Comparison of ENCODE assay signal across 15 cellular contexts in genomic region chr4:76640252-76640925, GRCh38.
DNase-seq lines count a peak whose midpoint lies in the region; ATAC-seq, FAIRE-seq and TF ChIP-seq lines count a peak whose summit lies in the region.
"Had no signal": no experiment of that assay in that cellular context is flagged by ENCODE, and none has a peak within 500 bp of the region (broad histone marks: within the 10 kb centered on the region; RNA-seq: fewer than 3 reads in every experiment).

No MANE protein-coding gene starts in this region.

- H3K27me3 ChIP-seq in esophagus (ENCODE audit: control insufficient read depth in 1 of 2, insufficient read depth in 2 of 2, low read length in 2 of 2): no peaks in the 10 kb centered on the region
- H3K27me3 ChIP-seq in thyroid gland: no peaks in the 10 kb centered on the region
- no peaks in the 10 kb centered on the region for H3K27me3 ChIP-seq in PC-3 (ENCODE audit: low read length)
- H3K27me3 ChIP-seq: gastrocnemius medialis had no signal

- H3K4me1 ChIP-seq in esophagus (ENCODE audit: control insufficient read depth in 2 of 2, insufficient read depth in 2 of 2, low read length in 1 of 2) (peaks cover 0 to 3% of the 10 kb centered on the region in 2 donors), thyroid gland (peaks cover 0 to 14% of the 10 kb centered on the region in 2 donors), PC-3 (ENCODE audit: insufficient read depth, low read length) (peaks cover 36% of the 10 kb centered on the region), kidney (ENCODE audit: control insufficient read depth in 1 of 2, insufficient read depth in 1 of 2, low read depth in 1 of 2, low read length in 2 of 2) (peaks cover 0 to 2% of the 10 kb centered on the region in 2 donors)
- H3K4me1 ChIP-seq: gastrocnemius medialis had no signal

- CTCF ChIA-PET in PC-3 (lab: Charles Lee): no interaction called here

- TF ChIP-seq POLR2A in thyroid gland (IDR thresholded peaks at IDR 0.05): no peak

- no peaks in the 10 kb centered on the region for H3K9me2 ChIP-seq in PC-3 (replicated peaks; ENCODE audit: low read length)

- H3K27ac ChIP-seq in esophagus (ENCODE audit: low read depth in 2 of 2, low read length in 1 of 2): peak overlapping the region; percentile 49 to 74
- H3K27ac ChIP-seq in thyroid gland: peak overlapping the region in 1 of 3 donors; percentile 9
- no peak overlapping the region for H3K27ac ChIP-seq in PC-3 (ENCODE audit: low read length)
- peak overlapping the region in 1 of 2 donors; percentile 45 for H3K27ac ChIP-seq in kidney (ENCODE audit: low read depth in 2 of 2, low read length in 2 of 2)
- H3K27ac ChIP-seq: gastrocnemius medialis, left ventricle myocardium inferior had no signal

- H3K9ac ChIP-seq in PC-3 (ENCODE audit: low read length): no peak overlapping the region
- H3K9ac ChIP-seq in kidney (ENCODE audit: low read length in 2 of 2): peak overlapping the region in 1 of 2 donors; percentile 15

- H3K36me3 ChIP-seq in esophagus (ENCODE audit: control insufficient read depth in 2 of 2, insufficient read depth in 2 of 2, low read length in 1 of 2) (no peaks in the 10 kb centered on the region), thyroid gland (no peaks in the 10 kb centered on the region), PC-3 (ENCODE audit: low read depth, low read length) (no peaks in the 10 kb centered on the region), kidney (ENCODE audit: control insufficient read depth in 1 of 2, insufficient read depth in 2 of 2, low read length in 2 of 2) (no peaks in the 10 kb centered on the region)
- H3K36me3 ChIP-seq: gastrocnemius medialis, left ventricle myocardium inferior had no signal

- no peak overlapping the region for H3K4me2 ChIP-seq in PC-3 (ENCODE audit: low read length)

- no peak for ATAC-seq in PC-3
- ATAC-seq in GM21515 (IDR thresholded peaks at IDR 0.05; ENCODE audit: unreplicated experiment): no peak
- ATAC-seq: activated CD8-positive, alpha-beta T cell treated with anti-CD3 and anti-CD28 coated beads for 36 hours; gastrocnemius medialis had no signal

- TF ChIP-seq CTCF in thyroid gland (IDR thresholded peaks at IDR 0.05): no peak
- no peak for TF ChIP-seq CTCF in PC-3 (conservative IDR thresholded peaks at IDR 0.05; ENCODE audit: low read depth, low read length)
- no peak for TF ChIP-seq CTCF in kidney (IDR thresholded peaks at IDR 0.05; ENCODE audit: borderline replicate concordance, extremely low read depth, insufficient read depth)

- WGBS in esophagus, 2 donors: 47 to 64% methylated on average over 7 of the region's 7 CpGs
- 52 to 58% methylated on average over 7 of the region's 7 CpGs for WGBS in thyroid gland, 2 donors

- intact Hi-C loops in thyroid gland (cut with DNase I): no loop called here
- intact Hi-C loops in PC-3 (cut with micrococcal nuclease): no loop called here
- intact Hi-C loops in kidney (cut with DNase I): no loop called here

- no peaks in the 10 kb centered on the region for H3F3A ChIP-seq in PC-3 (ENCODE audit: low read length, unreplicated experiment)

- POLR2A ChIA-PET in PC-3 (lab: Charles Lee; ENCODE audit: unreplicated experiment): no interaction called here

- BruUV-seq in PC-3 (replicated peaks; lab: Mats Ljungman, UMichigan): no TSS peak

- no peaks in the 10 kb centered on the region for H4K20me1 ChIP-seq in PC-3 (ENCODE audit: low read length)

- no peak overlapping the region for H2AFZ ChIP-seq in PC-3 (ENCODE audit: low read length)

- no peak for FAIRE-seq in kidney (lab: Jason Lieb, UNC)

- H3K9me3 ChIP-seq in esophagus (ENCODE audit: control insufficient read depth in 2 of 2, insufficient read depth in 1 of 2, low read depth in 1 of 2, low read length in 1 of 2): no peaks in the 10 kb centered on the region
- H3K9me3 ChIP-seq in thyroid gland: no peaks in the 10 kb centered on the region
- no peaks in the 10 kb centered on the region for H3K9me3 ChIP-seq in PC-3 (ENCODE audit: low read length)
- H3K9me3 ChIP-seq in kidney (ENCODE audit: control insufficient read depth in 1 of 2, low read length in 2 of 2): no peaks in the 10 kb centered on the region
- H3K9me3 ChIP-seq: gastrocnemius medialis, left ventricle myocardium inferior had no signal

- H3K4me3 ChIP-seq in esophagus (ENCODE audit: low read depth in 1 of 2, low read length in 2 of 2): peak overlapping the region; percentile 17 to 53
- H3K4me3 ChIP-seq in thyroid gland (replicated peaks in 1 of 3): no peak overlapping the region
- no peak overlapping the region for H3K4me3 ChIP-seq in PC-3 (ENCODE audit: low read length)
- H3K4me3 ChIP-seq in kidney (ENCODE audit: low read length in 2 of 2): no peak overlapping the region
- H3K4me3 ChIP-seq: gastrocnemius medialis, left ventricle myocardium inferior had no signal

- H3K79me2 ChIP-seq in PC-3 (ENCODE audit: low read length): no peaks in the 10 kb centered on the region

- peak; percentile 85 to 96 (median 96) for DNase-seq in NCI-H1417 (lab: John Stamatoyannopoulos, UW)
- DNase-seq in NCI-H69 (lab: John Stamatoyannopoulos, UW): peak; percentile 80
- peak; percentile 59 to 61 for DNase-seq in thyroid gland
- DNase-seq in PC-3: no peak
- DNase-seq in kidney: no peak
- no peak for DNase-seq in GM03348 (ENCODE audit: low spot score)
- DNase-seq: activated CD8-positive, alpha-beta T cell treated with anti-CD3 and anti-CD28 coated beads for 36 hours; activated naive CD4-positive, alpha-beta T cell treated with anti-CD3 and anti-CD28 coated beads, Interleukin-2, amount 50 U/mL, for 16 hours; CD8-positive, alpha-beta memory T cell; gastrocnemius medialis; HCEC 1CT; left ventricle myocardium inferior; nucleus accumbens had no signal

Comparison
In these comparisons a context has a peak if more than half of its experiments do, and no peak if none do; other contexts are left out.
1. DNase-seq: peak in NCI-H1417 (3 of 3), NCI-H69 (single experiment) and thyroid gland (2 of 2); none in PC-3 (single experiment), kidney (single experiment) and GM03348 (single experiment).
2. H3K4me3 ChIP-seq: peak in esophagus (2 of 2); none in thyroid gland (0 of 3), PC-3 (single experiment) and kidney (0 of 2).